In genomic region chr1:179876289-179876715, GRCh38 we compare ENCODE assay signal across 8 cellular contexts. TPM values are rescaled to one million over a fixed set of nuclear protein-coding genes. Genes with fewer than 3 reads are reported as not detected.
DNase-seq lines count a peak whose midpoint lies in the region; ATAC-seq and TF ChIP-seq lines count a peak whose summit lies in the region.

No MANE protein-coding gene starts in this region.

- intact Hi-C loops in sciatic nerve (cut with DNase I): no loop called here

- H3K4me1 Mint-ChIP-seq in T-cell: peaks cover 53 to 68% (median 66%) of the 10 kb centered on the region in 3 donors

- TF ChIP-seq CTCF in HL-60 (IDR thresholded peaks at IDR 0.05; ENCODE audit: insufficient read depth, low read length) (no peak), foreskin fibroblast (IDR thresholded peaks at IDR 0.05; ENCODE audit: low read depth, low read length) (no peak)

- DNase-seq in HL-60 (ENCODE audit: low read depth in 1 of 2, low spot score in 1 of 2) (peak; percentile 35 to 50), T-cell (no peak), foreskin fibroblast (peak; percentile 30 to 63), UCSD-AML1 (lab: John Stamatoyannopoulos, UW; ENCODE audit: unreplicated experiment) (no peak), sciatic nerve (ENCODE audit: low spot score) (no peak), T1000 (lab: John Stamatoyannopoulos, UW) (no peak)

- no peak overlapping the region for H3K27ac Mint-ChIP-seq in T-cell

- H3K4me3 Mint-ChIP-seq in T-cell: peak overlapping the region; percentile 83 to 96 (median 89)

- ATAC-seq in T-cell (replicated peaks in 1 of 4) (no peak), sciatic nerve (no peak), GM18870 (IDR thresholded peaks at IDR 0.05; ENCODE audit: unreplicated experiment) (no peak)

- POLR2A ChIA-PET in T-cell (lab: Charles Lee): interaction anchor here in 1 of 2 donors (0.6 kb wide), 1 partner anchor 15 kb away, joined by 4 read pairs; no protein-coding TSS in a partner anchor

- no peaks in the 10 kb centered on the region for H3K9me3 Mint-ChIP-seq in T-cell

- no peaks in the 10 kb centered on the region for H3K27me3 ChIP-seq in HL-60 (ENCODE audit: insufficient read depth, poor library complexity, severe bottlenecking)

- no peaks in the 10 kb centered on the region for H3K27me3 Mint-ChIP-seq in T-cell

- H3K27ac ChIP-seq in HL-60 (replicated peaks) (peak overlapping the region; percentile 42), skin epidermis (peak overlapping the region in 8 of 21 experiments; percentile 14 to 87 (median 58))

- H3K36me3 Mint-ChIP-seq in T-cell: peaks cover 11% of the 10 kb centered on the region

- CTCF ChIA-PET in T-cell (lab: Charles Lee): interaction anchor here in 1 of 2 donors (0.6 to 2.7 kb wide), 4 partner anchors 62 to 1191 kb away, joined by 3 to 16 read pairs (median 8); no protein-coding TSS in a partner anchor

- H3K4me3 ChIP-seq in HL-60 (replicated peaks; ENCODE audit: insufficient read depth, low read length) (peak overlapping the region; percentile 81), foreskin fibroblast (ENCODE audit: low read depth in 1 of 2, low read length in 2 of 2) (peak overlapping the region; percentile 82 to 99), skin epidermis (peak overlapping the region in 6 of 7 experiments; percentile 53 to 75 (median 65))

RNA-seq across cellular contexts. Expression of gene TOR1AIP2, which starts 1.3 kb away (rescaled TPM):
- total RNA-seq in T-cell: 10 to 100 TPM; 39.6 to 65.9 (median 42.9) TPM
- total RNA-seq in sciatic nerve: 69.0 TPM

RNA-seq across cellular contexts. Expression of gene TOR1AIP1, which starts 5.8 kb away (rescaled TPM):
- 10 to 100 TPM; 41.1 to 60.3 (median 44.7) TPM for total RNA-seq in T-cell
- 60.7 TPM for total RNA-seq in sciatic nerve

Comparison
In these comparisons a context has a peak if more than half of its experiments do, and no peak if none do; other contexts are left out.
1. DNase-seq: peak in HL-60 (2 of 2) and foreskin fibroblast (2 of 2); none in T-cell (0 of 34), UCSD-AML1 (single experiment), sciatic nerve (single experiment) and T1000 (single experiment).
2. Peak in every context shown above with its lines, with median percentiles within 50 percentile points of each other: H3K4me3 ChIP-seq.